ENCODE assay signal across 19 cellular contexts in the genomic region with DNA sequence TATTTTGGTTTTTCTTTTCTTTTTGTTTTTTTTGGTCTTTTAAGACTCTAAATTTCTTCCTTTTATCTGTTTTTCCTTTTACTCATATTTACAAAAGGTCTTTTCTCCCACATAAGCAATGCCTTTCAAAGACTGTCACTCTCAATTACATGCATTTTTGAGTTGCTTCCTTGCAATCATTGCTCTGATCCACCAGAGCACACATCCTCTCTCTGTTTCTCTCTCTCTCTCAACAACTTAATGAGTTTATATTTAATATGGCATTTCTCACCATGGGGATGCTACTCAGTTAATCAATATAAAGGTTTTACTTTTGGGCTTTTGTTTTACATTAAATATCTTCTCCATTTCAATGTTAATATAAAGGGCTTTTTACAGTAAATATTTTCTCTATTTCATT.
A peak's percentile ranks its signal among the peaks of the same experiment; 100 is the strongest.
DNase-seq lines count a peak whose midpoint lies in the region; ATAC-seq, FAIRE-seq and TF ChIP-seq lines count a peak whose summit lies in the region.
"Had no signal": no experiment of that assay in that cellular context is flagged by ENCODE, and none has a peak within 500 bp of the region (broad histone marks: within the 10 kb centered on the region; RNA-seq: fewer than 3 reads in every experiment).

No MANE protein-coding gene starts in this region.

- H2BK120ac ChIP-seq in neuronal stem cell (ENCODE audit: low read depth, low read length) = no peak overlapping the region

- H2AK5ac ChIP-seq in neuronal stem cell (ENCODE audit: low read depth, low read length) = no peak overlapping the region

- no peak overlapping the region for H3K4me3 Mint-ChIP-seq in neural crest cell
- H3K4me3 Mint-ChIP-seq: CD14-positive monocyte; CD8-positive, alpha-beta memory T cell; GM23338 had no signal

- H3K9me3 Mint-ChIP-seq in neural crest cell = no peaks in the 10 kb centered on the region
- H3K9me3 Mint-ChIP-seq: CD8-positive, alpha-beta memory T cell; GM23338 had no signal

- no peak overlapping the region for H3K4me3 ChIP-seq in SK-N-MC
- H3K4me3 ChIP-seq in neuronal stem cell (ENCODE audit: low read length in 2 of 2) = no peak overlapping the region
- H3K4me3 ChIP-seq: GM23338, K562 had no signal

- peaks cover 28% of the 10 kb centered on the region for H3K4me1 Mint-ChIP-seq in neural crest cell
- H3K4me1 Mint-ChIP-seq: GM23338 had no signal

- no peak overlapping the region for H2BK12ac ChIP-seq in neuronal stem cell (ENCODE audit: low read length)

- no peak overlapping the region for H3K23ac ChIP-seq in neuronal stem cell (ENCODE audit: low read depth, low read length, poor library complexity)

- peak; percentile 56 for FAIRE-seq in GM18507 (lab: Jason Lieb, UNC)
- FAIRE-seq: A204.1, GM12892, K562 had no signal

- H2BK5ac ChIP-seq in neuronal stem cell (ENCODE audit: low read length) = no peak overlapping the region

- TF ChIP-seq CTCF in neural crest cell (conservative IDR thresholded peaks at IDR 0.05) (no peak), foreskin keratinocyte (conservative IDR thresholded peaks at IDR 0.05) (no peak)

- H4K91ac ChIP-seq in neuronal stem cell (ENCODE audit: low read depth, low read length, poor library complexity) = no peak overlapping the region

- H3K18ac ChIP-seq in neuronal stem cell (ENCODE audit: low read length) = no peak overlapping the region

- H3K27me3 ChIP-seq in foreskin keratinocyte (peaks cover 71% of the 10 kb centered on the region), neuronal stem cell (ENCODE audit: control insufficient read depth in 3 of 3, insufficient read depth in 3 of 3, low read depth in 1 of 3, low read length in 3 of 3) (peaks cover 0 to 4% (median 0%) of the 10 kb centered on the region in 3 experiments)

- H3K14ac ChIP-seq in neuronal stem cell (ENCODE audit: low read length) = no peak overlapping the region

- no peaks in the 10 kb centered on the region for H3K79me1 ChIP-seq in neuronal stem cell (ENCODE audit: low read depth, low read length)

- H3K9ac ChIP-seq in SK-N-MC (ENCODE audit: insufficient read length) (no peak overlapping the region), neuronal stem cell (ENCODE audit: low read depth, low read length, poor library complexity) (no peak overlapping the region)

- H3K4me1 ChIP-seq in foreskin keratinocyte = no peaks in the 10 kb centered on the region
- no peaks in the 10 kb centered on the region for H3K4me1 ChIP-seq in neuronal stem cell (ENCODE audit: control insufficient read depth in 2 of 2, insufficient read depth in 1 of 2, low read depth in 1 of 2, low read length in 2 of 2)
- H3K4me1 ChIP-seq: Caco-2 had no signal

- peak; percentile 47 for ATAC-seq in HG03175 (IDR thresholded peaks at IDR 0.05; ENCODE audit: unreplicated experiment)
- no peak for ATAC-seq in foreskin keratinocyte
- ATAC-seq: GM23338, K562 had no signal

- H3K4ac ChIP-seq in neuronal stem cell (ENCODE audit: low read length) = no peak overlapping the region

- H3K36me3 ChIP-seq in SK-N-MC (ENCODE audit: insufficient read depth, low read length) = no peaks in the 10 kb centered on the region
- no peaks in the 10 kb centered on the region for H3K36me3 ChIP-seq in neuronal stem cell (replicated peaks in 1 of 2; ENCODE audit: control insufficient read depth in 2 of 2, insufficient read depth in 2 of 2, low read length in 2 of 2)

- H2AFZ ChIP-seq in neuronal stem cell (ENCODE audit: low read length) = no peak overlapping the region
- H2AFZ ChIP-seq: GM23338 had no signal

- peaks cover 5% of the 10 kb centered on the region for H3K27me3 Mint-ChIP-seq in neural crest cell (ENCODE audit: low read depth)

- no peak for DNase-seq in GM18507 (ENCODE audit: extremely low spot score, insufficient read length, low read depth)
- no peak for DNase-seq in SK-N-MC (ENCODE audit: low read depth, low spot score)
- DNase-seq in neural crest cell (ENCODE audit: low read depth, low spot score) = no peak
- DNase-seq in foreskin keratinocyte = no peak
- no peak for DNase-seq in neuronal stem cell (ENCODE audit: low spot score)
- DNase-seq in DMS79 treated with DMSO at 0.1 percent for 48 hours (lab: John Stamatoyannopoulos, UW) = no peak
- DNase-seq in amygdala (lab: John Stamatoyannopoulos, UW) = no peak
- DNase-seq: Caco-2; CD8-positive, alpha-beta memory T cell; DMS53; H7; Karpas-422 had no signal

- no peak overlapping the region for H4K8ac ChIP-seq in neuronal stem cell (ENCODE audit: low read depth, low read length)

- H3K27ac ChIP-seq in SK-N-MC (peak overlapping the region; percentile 91; the same call in 1 of the 2 replicates), foreskin keratinocyte (no peak overlapping the region), neuronal stem cell (replicated peaks; ENCODE audit: low read length) (no peak overlapping the region)
- H3K27ac ChIP-seq: HL-60 had no signal

- peak overlapping the region; percentile 32 for H3K27ac Mint-ChIP-seq in neural crest cell (ENCODE audit: unreplicated experiment)
- H3K27ac Mint-ChIP-seq: CD14-positive monocyte; CD8-positive, alpha-beta memory T cell; GM23338 had no signal

- H3K4me2 ChIP-seq in neuronal stem cell (ENCODE audit: insufficient read depth, low read length, poor library complexity, severe bottlenecking) = no peak overlapping the region
- H3K4me2 ChIP-seq: GM23338 had no signal

- no peak overlapping the region for H2BK15ac ChIP-seq in neuronal stem cell (ENCODE audit: low read length)

- no peaks in the 10 kb centered on the region for H3K9me3 ChIP-seq in SK-N-MC (ENCODE audit: low read depth, low read length)
- H3K9me3 ChIP-seq in neuronal stem cell (replicated peaks in 1 of 2; ENCODE audit: control insufficient read depth in 2 of 2, insufficient read depth in 1 of 2, low read depth in 1 of 2, low read length in 2 of 2) = no peaks in the 10 kb centered on the region
- H3K9me3 ChIP-seq: Caco-2 had no signal

- no peaks in the 10 kb centered on the region for H3K36me3 Mint-ChIP-seq in neural crest cell (ENCODE audit: low read depth)
